21 cellular contexts compared by ENCODE assay signal in genomic region chr9:108759399-108759798, GRCh38.
"Had no signal": no experiment of that assay in that cellular context is flagged by ENCODE, and none has a peak within 500 bp of the region (broad histone marks: within the 10 kb centered on the region; RNA-seq: fewer than 3 reads in every experiment).

No MANE protein-coding gene starts in this region.

- H3K9me3 ChIP-seq: ascending aorta, gastroesophageal sphincter, heart right ventricle, tibial artery, uterus had no signal

- H3K27me3 ChIP-seq: ascending aorta, gastroesophageal sphincter, uterus had no signal

- FAIRE-seq: bronchial epithelial cell, islet of Langerhans had no signal

- H3K36me3 ChIP-seq: ascending aorta, gastroesophageal sphincter, heart right ventricle, tibial artery, uterus had no signal

- H3K27ac ChIP-seq: ascending aorta, epithelial cell of prostate, gastroesophageal sphincter, heart right ventricle, tibial artery, uterus had no signal

- H3K4me3 ChIP-seq: ascending aorta, gastroesophageal sphincter, heart right ventricle, tibial artery, uterus had no signal

- H3K4me1 ChIP-seq: tibial artery, uterus had no signal

- ATAC-seq: activated CD4-positive, alpha-beta T cell treated with anti-CD3 and anti-CD28 coated beads for 36 hours; activated CD8-positive, alpha-beta memory T cell treated with anti-CD3 and anti-CD28 coated beads, Interleukin-2, amount 10 ng/mL, durations not matched to agents 7 days and 5 days; activated naive CD8-positive, alpha-beta T cell treated with anti-CD3 and anti-CD28 coated beads, Interleukin-2, amount 50 U/mL, for 24 hours; effector memory CD8-positive, alpha-beta T cell; gastroesophageal sphincter; heart right ventricle; stimulated activated effector memory CD8-positive, alpha-beta T cell treated with anti-CD3 and anti-CD28 coated beads, Interleukin-12 subunit alpha, Interleukin-12 subunit beta, amount 100 ng/mL, for 72 hours had no signal

- DNase-seq: activated CD4-positive, alpha-beta memory T cell treated with anti-CD3 and anti-CD28 coated beads for 36 hours; activated CD4-positive, alpha-beta T cell treated with anti-CD3 and anti-CD28 coated beads for 36 hours; activated CD8-positive, alpha-beta memory T cell treated with anti-CD3 and anti-CD28 coated beads, Interleukin-2, amount 10 ng/mL, durations not matched to agents 7 days and 5 days; activated naive CD4-positive, alpha-beta T cell treated with anti-CD3 and anti-CD28 coated beads for 36 hours; activated naive CD8-positive, alpha-beta T cell treated with anti-CD3 and anti-CD28 coated beads, Interleukin-2, amount 50 U/mL, for 24 hours; activated T-cell treated with anti-CD3 and anti-CD28 coated beads, Interleukin-2, amount 50 U/mL, for 1 hour; dermis blood vessel endothelial cell; effector memory CD8-positive, alpha-beta T cell; heart right ventricle; naive B cell; retina; stimulated activated CD4-positive, alpha-beta T cell treated with anti-CD3 and anti-CD28 coated beads, Interleukin-12 subunit alpha, Interleukin-12 subunit beta, amount 100 ng/mL, for 4 hours; stimulated activated CD4-positive, alpha-beta T cell treated with anti-CD3 and anti-CD28 coated beads, Interleukin-2, amount 100 ng/mL, for 24 hours; tibial artery; uterus had no signal
